17 cellular contexts compared by ENCODE assay signal in the genomic region with DNA sequence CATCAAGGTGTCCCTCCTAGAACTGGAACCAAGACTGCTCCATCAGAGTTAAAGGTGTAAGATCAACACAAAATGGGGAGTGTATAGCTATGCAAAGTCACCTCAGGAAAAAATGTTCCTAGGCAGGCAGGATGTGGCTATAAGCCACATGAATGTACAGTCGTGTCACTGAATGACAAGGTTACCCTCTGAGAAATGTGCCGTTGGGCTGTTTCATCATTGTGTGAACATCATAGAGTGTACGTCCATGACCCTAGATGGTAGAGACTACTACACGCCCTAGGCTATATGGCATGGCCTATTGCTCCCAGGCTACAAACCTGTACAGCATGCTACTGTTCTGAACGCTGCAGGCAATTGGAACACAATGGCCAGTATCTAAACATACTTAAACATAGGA. TPM values are rescaled to one million over a fixed set of nuclear protein-coding genes. Genes with fewer than 3 reads are reported as not detected.
DNase-seq lines count a peak whose midpoint lies in the region; ATAC-seq and TF ChIP-seq lines count a peak whose summit lies in the region.
"Had no signal": no experiment of that assay in that cellular context is flagged by ENCODE, and none has a peak within 500 bp of the region (broad histone marks: within the 10 kb centered on the region; RNA-seq: fewer than 3 reads in every experiment).

No MANE protein-coding gene starts in this region.

- H2BK120ac ChIP-seq in neuronal stem cell (ENCODE audit: low read depth, low read length): no peak overlapping the region

- H3K4me3 Mint-ChIP-seq in T-helper 17 cell: peak overlapping the region; percentile 5
- H3K4me3 Mint-ChIP-seq in activated naive CD4-positive, alpha-beta T cell treated with anti-CD3 and anti-CD28 coated beads, Interleukin-2, amount 10 ng/mL, durations not matched to agents 7 days and 5 days: no peak overlapping the region

- no peaks in the 10 kb centered on the region for H3K9me3 ChIP-seq in T-helper 17 cell (ENCODE audit: control insufficient read depth, low read length, poor library complexity, severe bottlenecking)
- no peaks in the 10 kb centered on the region for H3K9me3 ChIP-seq in psoas muscle
- no peaks in the 10 kb centered on the region for H3K9me3 ChIP-seq in neuronal stem cell (replicated peaks in 1 of 2; ENCODE audit: control insufficient read depth in 2 of 2, insufficient read depth in 1 of 2, low read depth in 1 of 2, low read length in 2 of 2)
- H3K9me3 ChIP-seq: heart left ventricle, transverse colon had no signal

- no peaks in the 10 kb centered on the region for H3K27me3 Mint-ChIP-seq in T-helper 17 cell
- no peaks in the 10 kb centered on the region for H3K27me3 Mint-ChIP-seq in activated naive CD4-positive, alpha-beta T cell treated with anti-CD3 and anti-CD28 coated beads, Interleukin-2, amount 10 ng/mL, durations not matched to agents 7 days and 5 days

- H3K36me3 ChIP-seq in psoas muscle (ENCODE audit: insufficient read depth in 1 of 2, low read depth in 1 of 2) (peaks cover 0 to 59% of the 10 kb centered on the region in 2 donors), neuronal stem cell (replicated peaks in 1 of 2; ENCODE audit: control insufficient read depth in 2 of 2, insufficient read depth in 2 of 2, low read length in 2 of 2) (peaks cover 4 to 7% of the 10 kb centered on the region in 2 donors)

- no peak overlapping the region for H2AFZ ChIP-seq in neuronal stem cell (ENCODE audit: low read length)

- intact Hi-C loops in psoas muscle (cut with DNase I): no loop called here

- WGBS in psoas muscle, 3 donors: 88 to 96% (median 93%) methylated on average over 5 of the region's 5 CpGs
- no CpG with 5 or more reads among the region's 5 CpGs for WGBS in neuronal stem cell (ENCODE audit: extremely low coverage in 2 of 2, insufficient read length in 2 of 2, insufficient replicate concordance in 1 of 2), 2 donors

- no peak overlapping the region for H3K9ac ChIP-seq in neuronal stem cell (ENCODE audit: low read depth, low read length, poor library complexity)

- no peak overlapping the region for H2BK15ac ChIP-seq in neuronal stem cell (ENCODE audit: low read length)

- CTCF ChIA-PET in activated naive CD4-positive, alpha-beta T cell treated with anti-CD3 and anti-CD28 coated beads, Interleukin-2, amount 10 ng/mL, durations not matched to agents 7 days and 5 days (lab: Charles Lee): interaction anchor here (2.2 kb wide), 1 partner anchor 28 kb away, joined by 11 read pairs; no protein-coding TSS in a partner anchor

- no peak overlapping the region for H4K91ac ChIP-seq in neuronal stem cell (ENCODE audit: low read depth, low read length, poor library complexity)

- no peak overlapping the region for H3K27ac ChIP-seq in psoas muscle
- H3K27ac ChIP-seq in neuronal stem cell (replicated peaks; ENCODE audit: low read length): no peak overlapping the region
- H3K27ac ChIP-seq: heart left ventricle, transverse colon had no signal

- peaks cover 15% of the 10 kb centered on the region for H3K4me1 Mint-ChIP-seq in T-helper 17 cell
- peaks cover 30% of the 10 kb centered on the region for H3K4me1 Mint-ChIP-seq in activated naive CD4-positive, alpha-beta T cell treated with anti-CD3 and anti-CD28 coated beads, Interleukin-2, amount 10 ng/mL, durations not matched to agents 7 days and 5 days

- H2AK5ac ChIP-seq in neuronal stem cell (ENCODE audit: low read depth, low read length): no peak overlapping the region

- no peak overlapping the region for H4K8ac ChIP-seq in neuronal stem cell (ENCODE audit: low read depth, low read length)

- peaks cover 2% of the 10 kb centered on the region for H3K36me3 Mint-ChIP-seq in T-helper 17 cell (ENCODE audit: low read depth)
- peaks cover 53% of the 10 kb centered on the region for H3K36me3 Mint-ChIP-seq in activated naive CD4-positive, alpha-beta T cell treated with anti-CD3 and anti-CD28 coated beads, Interleukin-2, amount 10 ng/mL, durations not matched to agents 7 days and 5 days

- H2BK5ac ChIP-seq in neuronal stem cell (ENCODE audit: low read length): no peak overlapping the region

- no peaks in the 10 kb centered on the region for H3K79me1 ChIP-seq in neuronal stem cell (ENCODE audit: low read depth, low read length)

- H3K4me3 ChIP-seq in psoas muscle (no peak overlapping the region), neuronal stem cell (ENCODE audit: low read length in 2 of 2) (no peak overlapping the region)
- H3K4me3 ChIP-seq: heart left ventricle, transverse colon had no signal

- DNase-seq in NK-92 treated with Interleukin-12 subunit alpha and Interleukin-12 subunit beta, amount 100 ng/mL, for 24 hours (lab: John Stamatoyannopoulos, UW): peak; percentile 8
- DNase-seq in NK-92 (lab: John Stamatoyannopoulos, UW; ENCODE audit: unreplicated experiment): no peak
- DNase-seq in T-helper 17 cell: no peak
- DNase-seq in activated naive CD4-positive, alpha-beta T cell treated with anti-CD3 and anti-CD28 coated beads, Interleukin-2, amount 10 ng/mL, durations not matched to agents 7 days and 5 days: peak; percentile 81
- DNase-seq in stimulated activated CD4-positive, alpha-beta T cell treated with anti-CD3 and anti-CD28 coated beads, Interleukin-4, amount 100 ng/mL, for 24 hours: peak; percentile 41
- no peak for DNase-seq in psoas muscle
- DNase-seq in neuronal stem cell (ENCODE audit: low spot score): no peak
- DNase-seq in NCI-H345 treated with DMSO at 0.1 percent for 48 hours (lab: John Stamatoyannopoulos, UW; ENCODE audit: unreplicated experiment): no peak
- DNase-seq: 8988T, Calu3, cerebellar nuclear complex, heart left ventricle, left cardiac atrium, NCI-H1417 treated with DMSO at 0.1 percent for 48 hours, NCI-H524 treated with DMSO at 0.1 percent for 48 hours, retina, transverse colon had no signal

- TF ChIP-seq CTCF in psoas muscle (IDR thresholded peaks at IDR 0.05): no peak

- H3K4me2 ChIP-seq in neuronal stem cell (ENCODE audit: insufficient read depth, low read length, poor library complexity, severe bottlenecking): no peak overlapping the region

- no peak overlapping the region for H3K18ac ChIP-seq in neuronal stem cell (ENCODE audit: low read length)

- H3K14ac ChIP-seq in neuronal stem cell (ENCODE audit: low read length): no peak overlapping the region

- H3K4me1 ChIP-seq in psoas muscle (no peaks in the 10 kb centered on the region), neuronal stem cell (ENCODE audit: control insufficient read depth in 2 of 2, insufficient read depth in 1 of 2, low read depth in 1 of 2, low read length in 2 of 2) (peaks cover 9 to 10% of the 10 kb centered on the region in 2 donors)
- H3K4me1 ChIP-seq: heart left ventricle, transverse colon had no signal

- H3K27me3 ChIP-seq in psoas muscle (ENCODE audit: insufficient read depth in 3 of 3, low read length in 2 of 3): no peaks in the 10 kb centered on the region
- H3K27me3 ChIP-seq in neuronal stem cell (ENCODE audit: control insufficient read depth in 3 of 3, insufficient read depth in 3 of 3, low read depth in 1 of 3, low read length in 3 of 3): no peaks in the 10 kb centered on the region
- H3K27me3 ChIP-seq: heart left ventricle, transverse colon had no signal

- ATAC-seq in T-helper 17 cell: peak; percentile 95
- ATAC-seq in psoas muscle: no peak
- ATAC-seq: heart left ventricle, left cardiac atrium had no signal

- no peak overlapping the region for H3K23ac ChIP-seq in neuronal stem cell (ENCODE audit: low read depth, low read length, poor library complexity)

- no peak overlapping the region for H2BK12ac ChIP-seq in neuronal stem cell (ENCODE audit: low read length)

- H3K27ac Mint-ChIP-seq in T-helper 17 cell: peak overlapping the region; percentile 90
- H3K27ac Mint-ChIP-seq in activated naive CD4-positive, alpha-beta T cell treated with anti-CD3 and anti-CD28 coated beads, Interleukin-2, amount 10 ng/mL, durations not matched to agents 7 days and 5 days: peak overlapping the region; percentile 90

- H3K9me3 Mint-ChIP-seq in activated naive CD4-positive, alpha-beta T cell treated with anti-CD3 and anti-CD28 coated beads, Interleukin-2, amount 10 ng/mL, durations not matched to agents 7 days and 5 days: no peaks in the 10 kb centered on the region

- H3K4ac ChIP-seq in neuronal stem cell (ENCODE audit: low read length): no peak overlapping the region

RNA-seq across cellular contexts. Expression of a gene that starts 24.5 kb away (rescaled TPM):
- total RNA-seq in T-helper 17 cell (1 to 10 TPM in 1 of 2 donors, under 1 TPM in 1; 0.60 to 2.5 TPM), psoas muscle (under 1 TPM in 3 of 4 donors, not detected in 1; 0.26 to 0.65 (median 0.32) TPM)
- under 1 TPM; 0.25 to 0.49 (median 0.31) TPM for polyA plus RNA-seq in psoas muscle
- 117 TPM for polyA plus RNA-seq in neuronal stem cell (2013, experiment 1 of 2)
- polyA plus RNA-seq in neuronal stem cell (2013, experiment 2 of 2): 116 TPM

RNA-seq across cellular contexts. Expression of a gene that starts 30.4 kb away (rescaled TPM):
- total RNA-seq in T-helper 17 cell: 10 to 100 TPM; 57.4 to 69.3 TPM
- total RNA-seq in psoas muscle: 10 to 100 TPM in 3 of 4 donors, 1 to 10 TPM in 1; 5.2 to 27.2 (median 10.3) TPM
- 1 to 10 TPM; 5.1 to 6.1 (median 5.1) TPM for polyA plus RNA-seq in psoas muscle
- polyA plus RNA-seq in neuronal stem cell (2013, experiment 1 of 2): 10.9 TPM
- polyA plus RNA-seq in neuronal stem cell (2013, experiment 2 of 2): 11.0 TPM

Comparison
In these comparisons a context has a peak if more than half of its experiments do, and no peak if none do; other contexts are left out.
1. DNase-seq: peak in NK-92 treated with Interleukin-12 subunit alpha and Interleukin-12 subunit beta, amount 100 ng/mL, for 24 hours (single experiment), activated naive CD4-positive, alpha-beta T cell treated with anti-CD3 and anti-CD28 coated beads, Interleukin-2, amount 10 ng/mL, durations not matched to agents 7 days and 5 days (single experiment) and stimulated activated CD4-positive, alpha-beta T cell treated with anti-CD3 and anti-CD28 coated beads, Interleukin-4, amount 100 ng/mL, for 24 hours (single experiment); none in NK-92 (single experiment), T-helper 17 cell (0 of 3), psoas muscle (0 of 2), neuronal stem cell (single experiment) and NCI-H345 treated with DMSO at 0.1 percent for 48 hours (single experiment).